Comparison of ENCODE assay signal across 1 cellular context in the genomic region with DNA sequence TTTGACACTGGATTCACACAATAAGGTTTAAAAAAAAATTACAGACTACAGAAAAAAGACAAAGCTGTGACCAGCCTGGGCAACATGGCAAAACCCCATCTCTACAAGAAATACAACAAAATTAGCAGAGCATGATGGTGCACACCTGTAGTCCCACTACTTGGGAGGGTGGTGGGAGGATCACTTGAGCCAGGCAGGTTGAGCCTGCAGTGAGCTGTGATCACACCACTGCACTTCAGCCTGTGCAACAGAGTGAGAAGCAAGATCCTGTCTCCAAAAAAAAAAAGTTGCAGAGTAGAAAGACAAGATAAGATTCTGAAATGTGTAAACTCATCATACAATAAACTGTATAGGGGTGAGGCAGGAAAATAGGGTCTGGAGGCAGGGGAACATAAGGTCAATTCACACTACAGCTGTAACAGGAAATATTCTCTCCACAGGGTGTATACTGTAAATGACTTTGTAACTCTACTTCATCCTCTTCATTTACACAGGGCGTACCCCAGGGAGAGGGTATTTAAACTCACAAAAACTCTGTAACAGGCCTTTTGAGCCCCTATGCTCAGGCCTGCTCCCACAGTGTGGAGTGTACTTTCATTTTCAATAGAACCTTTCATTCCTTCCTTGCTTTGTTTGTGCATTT.
TF ChIP-seq lines count a peak whose summit lies in the region.

No MANE protein-coding gene starts in this region.

TF ChIP-seq in GM12878, 131 proteins besides CTCF, POLR2A, EP300 and RAD21 (continued from another document):
- TF ChIP-seq HDAC6 (IDR thresholded peaks at IDR 0.05; ENCODE audit: unreplicated experiment) (no peak), YBX1 (IDR thresholded peaks at IDR 0.05) (no peak), CBFB (IDR thresholded peaks at IDR 0.05; ENCODE audit: low read depth) (no peak), PAX8 (IDR thresholded peaks at IDR 0.05) (no peak), RCOR1 (conservative IDR thresholded peaks at IDR 0.05; ENCODE audit: low read depth, low read length) (no peak), MYC (IDR thresholded peaks at IDR 0.05; ENCODE audit: insufficient read depth, insufficient read length, insufficient replicate concordance, low read length, severe bottlenecking) (no peak), WRNIP1 (IDR thresholded peaks at IDR 0.05; ENCODE audit: borderline replicate concordance, low read depth, low read length) (no peak), ZNF24 (IDR thresholded peaks at IDR 0.05) (no peak)
- TF ChIP-seq, protein P1, sequence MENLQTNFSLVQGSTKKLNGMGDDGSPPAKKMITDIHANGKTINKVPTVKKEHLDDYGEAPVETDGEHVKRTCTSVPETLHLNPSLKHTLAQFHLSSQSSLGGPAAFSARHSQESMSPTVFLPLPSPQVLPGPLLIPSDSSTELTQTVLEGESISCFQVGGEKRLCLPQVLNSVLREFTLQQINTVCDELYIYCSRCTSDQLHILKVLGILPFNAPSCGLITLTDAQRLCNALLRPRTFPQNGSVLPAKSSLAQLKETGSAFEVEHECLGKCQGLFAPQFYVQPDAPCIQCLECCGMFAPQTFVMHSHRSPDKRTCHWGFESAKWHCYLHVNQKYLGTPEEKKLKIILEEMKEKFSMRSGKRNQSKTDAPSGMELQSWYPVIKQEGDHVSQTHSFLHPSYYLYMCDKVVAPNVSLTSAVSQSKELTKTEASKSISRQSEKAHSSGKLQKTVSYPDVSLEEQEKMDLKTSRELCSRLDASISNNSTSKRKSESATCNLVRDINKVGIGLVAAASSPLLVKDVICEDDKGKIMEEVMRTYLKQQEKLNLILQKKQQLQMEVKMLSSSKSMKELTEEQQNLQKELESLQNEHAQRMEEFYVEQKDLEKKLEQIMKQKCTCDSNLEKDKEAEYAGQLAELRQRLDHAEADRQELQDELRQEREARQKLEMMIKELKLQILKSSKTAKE (IDR thresholded peaks at IDR 0.05; ENCODE audit: low read depth, poor library complexity, severe bottlenecking) = no peak
- TF ChIP-seq, protein P2, sequence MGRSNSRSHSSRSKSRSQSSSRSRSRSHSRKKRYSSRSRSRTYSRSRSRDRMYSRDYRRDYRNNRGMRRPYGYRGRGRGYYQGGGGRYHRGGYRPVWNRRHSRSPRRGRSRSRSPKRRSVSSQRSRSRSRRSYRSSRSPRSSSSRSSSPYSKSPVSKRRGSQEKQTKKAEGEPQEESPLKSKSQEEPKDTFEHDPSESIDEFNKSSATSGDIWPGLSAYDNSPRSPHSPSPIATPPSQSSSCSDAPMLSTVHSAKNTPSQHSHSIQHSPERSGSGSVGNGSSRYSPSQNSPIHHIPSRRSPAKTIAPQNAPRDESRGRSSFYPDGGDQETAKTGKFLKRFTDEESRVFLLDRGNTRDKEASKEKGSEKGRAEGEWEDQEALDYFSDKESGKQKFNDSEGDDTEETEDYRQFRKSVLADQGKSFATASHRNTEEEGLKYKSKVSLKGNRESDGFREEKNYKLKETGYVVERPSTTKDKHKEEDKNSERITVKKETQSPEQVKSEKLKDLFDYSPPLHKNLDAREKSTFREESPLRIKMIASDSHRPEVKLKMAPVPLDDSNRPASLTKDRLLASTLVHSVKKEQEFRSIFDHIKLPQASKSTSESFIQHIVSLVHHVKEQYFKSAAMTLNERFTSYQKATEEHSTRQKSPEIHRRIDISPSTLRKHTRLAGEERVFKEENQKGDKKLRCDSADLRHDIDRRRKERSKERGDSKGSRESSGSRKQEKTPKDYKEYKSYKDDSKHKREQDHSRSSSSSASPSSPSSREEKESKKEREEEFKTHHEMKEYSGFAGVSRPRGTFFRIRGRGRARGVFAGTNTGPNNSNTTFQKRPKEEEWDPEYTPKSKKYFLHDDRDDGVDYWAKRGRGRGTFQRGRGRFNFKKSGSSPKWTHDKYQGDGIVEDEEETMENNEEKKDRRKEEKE (IDR thresholded peaks at IDR 0.05) = no peak
